20 cellular contexts compared by ENCODE assay signal in genomic region chr2:188734688-188735087, GRCh38.
A peak's percentile ranks its signal among the peaks of the same experiment; 100 is the strongest.
DNase-seq lines count a peak whose midpoint lies in the region; ATAC-seq, FAIRE-seq and TF ChIP-seq lines count a peak whose summit lies in the region.
"Had no signal": no experiment of that assay in that cellular context is flagged by ENCODE, and none has a peak within 500 bp of the region (broad histone marks: within the 10 kb centered on the region; RNA-seq: fewer than 3 reads in every experiment).

No MANE protein-coding gene starts in this region.

- H3K4me1 ChIP-seq in BLaER1 treated with 17β-estradiol and CSF1 and Interleukin-3, amounts not matched to agents 10 nM and 100 nM = peaks cover 0 to 9% (median 5%) of the 10 kb centered on the region in 10 experiments; a peak in 12 of 20 replicates
- no peaks in the 10 kb centered on the region for H3K4me1 ChIP-seq in endothelial cell of umbilical vein (ENCODE audit: control insufficient read depth, extremely low read depth, insufficient read depth, low read length)
- H3K4me1 ChIP-seq: right atrium auricular region had no signal

- no peak overlapping the region for H3K4me3 Mint-ChIP-seq in mesothelial cell of epicardium
- H3K4me3 Mint-ChIP-seq: activated CD4-positive, alpha-beta T cell treated with anti-CD3 and anti-CD28 coated beads, Interleukin-2, amount 10 ng/mL, durations not matched to agents 7 days and 5 days; naive thymus-derived CD8-positive, alpha-beta T cell had no signal

- no peak for TF ChIP-seq POLR2A in endothelial cell of umbilical vein (IDR thresholded peaks at IDR 0.05; ENCODE audit: low read depth, low read length)

- no peaks in the 10 kb centered on the region for H3K79me2 ChIP-seq in endothelial cell of umbilical vein (ENCODE audit: control insufficient read depth, insufficient read depth, low read length)

- no peaks in the 10 kb centered on the region for H4K20me1 ChIP-seq in BLaER1 treated with 17β-estradiol and CSF1 and Interleukin-3, amounts not matched to agents 10 nM and 100 nM
- no peaks in the 10 kb centered on the region for H4K20me1 ChIP-seq in endothelial cell of umbilical vein (replicated peaks; ENCODE audit: control insufficient read depth, extremely low read depth, insufficient read depth, low read length)

- H3K9me1 ChIP-seq in endothelial cell of umbilical vein (replicated peaks; ENCODE audit: control insufficient read depth, extremely low read depth, insufficient read depth, low read length) = no peaks in the 10 kb centered on the region

- peak overlapping the region; percentile 40 for H2AFZ ChIP-seq in endothelial cell of umbilical vein (ENCODE audit: low read depth, low read length)

- H3K36me3 Mint-ChIP-seq in mesothelial cell of epicardium = peaks cover 4% of the 10 kb centered on the region
- H3K36me3 Mint-ChIP-seq: activated naive CD4-positive, alpha-beta T cell treated with anti-CD3 and anti-CD28 coated beads, Interleukin-2, amount 50 U/mL, for 72 hours; naive thymus-derived CD8-positive, alpha-beta T cell had no signal

- H3K27ac ChIP-seq in BLaER1 treated with 17β-estradiol and CSF1 and Interleukin-3, amounts not matched to agents 10 nM and 100 nM = no peak overlapping the region
- H3K27ac ChIP-seq in endothelial cell of umbilical vein (ENCODE audit: insufficient read depth, low read depth, low read length) = no peak overlapping the region
- H3K27ac ChIP-seq: cardiac muscle cell, KMS-11, right atrium auricular region had no signal

- intact Hi-C loops in endothelial cell of umbilical vein (cut with micrococcal nuclease) = no loop called here

- BruUV-seq in endothelial cell of umbilical vein (replicated peaks; lab: Mats Ljungman, UMichigan) = no TSS peak

- H3K4me3 ChIP-seq in BLaER1 treated with 17β-estradiol and CSF1 and Interleukin-3, amounts not matched to agents 10 nM and 100 nM = no peak overlapping the region
- H3K4me3 ChIP-seq in endothelial cell of umbilical vein (replicated peaks in 1 of 3; ENCODE audit: insufficient read depth in 1 of 3, low read depth in 1 of 3, low read length in 3 of 3) = no peak overlapping the region
- H3K4me3 ChIP-seq: cardiac muscle cell, right atrium auricular region had no signal

- H3K9ac ChIP-seq in BLaER1 treated with 17β-estradiol and CSF1 and Interleukin-3, amounts not matched to agents 10 nM and 100 nM = no peak overlapping the region
- H3K9ac ChIP-seq in endothelial cell of umbilical vein (replicated peaks; ENCODE audit: extremely low read depth, insufficient read depth, low read length) = no peak overlapping the region
- H3K9ac ChIP-seq: KMS-11 had no signal

- no peaks in the 10 kb centered on the region for H3K27me3 ChIP-seq in BLaER1 treated with 17β-estradiol and CSF1 and Interleukin-3, amounts not matched to agents 10 nM and 100 nM
- H3K27me3 ChIP-seq in endothelial cell of umbilical vein (ENCODE audit: control insufficient read depth in 2 of 2, insufficient read depth in 2 of 2, low read length in 2 of 2) = no peaks in the 10 kb centered on the region
- H3K27me3 ChIP-seq: cardiac muscle cell, right atrium auricular region had no signal

- H3K4me2 ChIP-seq in BLaER1 treated with 17β-estradiol and CSF1 and Interleukin-3, amounts not matched to agents 10 nM and 100 nM = peak overlapping the region in 7 of 11 experiments; percentile 11 to 58 (median 29); a peak in 12 of 22 replicates
- no peak overlapping the region for H3K4me2 ChIP-seq in endothelial cell of umbilical vein (ENCODE audit: insufficient read depth, low read length)
- H3K4me2 ChIP-seq: KMS-11 had no signal

- no peak for ATAC-seq in HG02798 (IDR thresholded peaks at IDR 0.05; ENCODE audit: poor library complexity, unreplicated experiment)
- ATAC-seq: activated naive CD4-positive, alpha-beta T cell treated with anti-CD3 and anti-CD28 coated beads, Interleukin-2, amount 50 U/mL, for 72 hours; naive thymus-derived CD8-positive, alpha-beta T cell had no signal

- POLR2A ChIA-PET in endothelial cell of umbilical vein (lab: Charles Lee) = no interaction called here

- TF ChIP-seq CTCF in endothelial cell of umbilical vein (IDR thresholded peaks at IDR 0.05; ENCODE audit: extremely low read depth in 1 of 2, insufficient read depth in 1 of 2, low read depth in 1 of 2, low read length in 2 of 2) (no peak), mesothelial cell of epicardium (IDR thresholded peaks at IDR 0.05; ENCODE audit: unreplicated experiment) (no peak), GM10266 (IDR thresholded peaks at IDR 0.05; ENCODE audit: control insufficient read depth, insufficient read depth, low read depth, missing control alignments) (no peak)

- DNase-seq in M059J (ENCODE audit: low read depth) = peak; percentile 9
- DNase-seq in endothelial cell of umbilical vein (ENCODE audit: low read depth, low spot score) = no peak
- DNase-seq in mesothelial cell of epicardium (ENCODE audit: low spot score in 2 of 2, unreplicated experiment in 2 of 2) = no peak
- DNase-seq in activated T-cell treated with anti-CD3 and anti-CD28 coated beads, Interleukin-2, amount 50 U/mL, for 48 hours = no peak
- DNase-seq in SIG-M5 (lab: John Stamatoyannopoulos, UW) = no peak
- no peak for DNase-seq in GM10266 (ENCODE audit: extremely low spot score)
- DNase-seq: activated CD4-positive, alpha-beta T cell treated with anti-CD3 and anti-CD28 coated beads, Interleukin-2, amount 10 ng/mL, durations not matched to agents 7 days and 5 days; activated T-cell treated with anti-CD3 and anti-CD28 coated beads, Interleukin-2, amount 50 U/mL, for 1 hour; naive thymus-derived CD8-positive, alpha-beta T cell; NCI-H1417 treated with DMSO at 0.1 percent for 48 hours; NK-92 treated with Interleukin-12 subunit alpha and Interleukin-12 subunit beta, amount 100 ng/mL, for 24 hours; SHP77; stimulated activated CD4-positive, alpha-beta T cell treated with anti-CD3 and anti-CD28 coated beads, Interleukin-1b, Interleukin-23, amount 100 ng/mL, for 48 hours had no signal

- peak overlapping the region; percentile 76 for H3K27ac Mint-ChIP-seq in mesothelial cell of epicardium
- H3K27ac Mint-ChIP-seq: activated CD4-positive, alpha-beta T cell treated with anti-CD3 and anti-CD28 coated beads, Interleukin-2, amount 10 ng/mL, durations not matched to agents 7 days and 5 days; activated naive CD4-positive, alpha-beta T cell treated with anti-CD3 and anti-CD28 coated beads, Interleukin-2, amount 50 U/mL, for 72 hours; naive thymus-derived CD8-positive, alpha-beta T cell had no signal

- CTCF ChIA-PET in endothelial cell of umbilical vein (lab: Charles Lee) = no interaction called here

- dilution Hi-C loops in endothelial cell of umbilical vein (cut with MboI; ENCODE audit: extremely low pct_ligation_motif_present, low sequenced_read_pairs) = no loop called here

- H3K36me3 ChIP-seq in BLaER1 treated with 17β-estradiol and CSF1 and Interleukin-3, amounts not matched to agents 10 nM and 100 nM = no peaks in the 10 kb centered on the region
- no peaks in the 10 kb centered on the region for H3K36me3 ChIP-seq in endothelial cell of umbilical vein (ENCODE audit: control insufficient read depth in 2 of 2, extremely low read depth in 1 of 2, insufficient read depth in 2 of 2, low read length in 2 of 2)
- H3K36me3 ChIP-seq: cardiac muscle cell, right atrium auricular region had no signal

- H3K9me3 ChIP-seq in BLaER1 treated with 17β-estradiol and CSF1 and Interleukin-3, amounts not matched to agents 10 nM and 100 nM (replicated peaks in 1 of 11) = no peaks in the 10 kb centered on the region
- no peaks in the 10 kb centered on the region for H3K9me3 ChIP-seq in endothelial cell of umbilical vein (replicated peaks; ENCODE audit: control insufficient read depth, insufficient read depth, low read length)
- H3K9me3 ChIP-seq: right atrium auricular region had no signal

- H3K4me1 Mint-ChIP-seq in mesothelial cell of epicardium = peaks cover 25% of the 10 kb centered on the region
- H3K4me1 Mint-ChIP-seq: activated CD4-positive, alpha-beta T cell treated with anti-CD3 and anti-CD28 coated beads, Interleukin-2, amount 10 ng/mL, durations not matched to agents 7 days and 5 days; naive thymus-derived CD8-positive, alpha-beta T cell had no signal

- H3K27me3 Mint-ChIP-seq in mesothelial cell of epicardium (ENCODE audit: low read depth) = no peaks in the 10 kb centered on the region
- H3K27me3 Mint-ChIP-seq: activated CD4-positive, alpha-beta T cell treated with anti-CD3 and anti-CD28 coated beads, Interleukin-2, amount 10 ng/mL, durations not matched to agents 7 days and 5 days; naive thymus-derived CD8-positive, alpha-beta T cell had no signal

- no peak for FAIRE-seq in endothelial cell of umbilical vein (lab: Jason Lieb, UNC)
- FAIRE-seq: GM12891 had no signal

- H3K9me3 Mint-ChIP-seq in mesothelial cell of epicardium = peaks cover 13% of the 10 kb centered on the region
- H3K9me3 Mint-ChIP-seq: activated CD4-positive, alpha-beta T cell treated with anti-CD3 and anti-CD28 coated beads, Interleukin-2, amount 10 ng/mL, durations not matched to agents 7 days and 5 days; activated naive CD4-positive, alpha-beta T cell treated with anti-CD3 and anti-CD28 coated beads, Interleukin-2, amount 50 U/mL, for 72 hours had no signal

TF ChIP-seq in endothelial cell of umbilical vein, 7 proteins besides CTCF, POLR2A, EP300 and RAD21:
- TF ChIP-seq MYC (IDR thresholded peaks at IDR 0.05; ENCODE audit: low read depth, low read length) (no peak), EZH2 (IDR thresholded peaks at IDR 0.05; ENCODE audit: borderline replicate concordance, low read depth, low read length, severe bottlenecking) (no peak), GATA2 (IDR thresholded peaks at IDR 0.05; ENCODE audit: insufficient read depth, insufficient read length, low read depth, low read length) (no peak), MAX (IDR thresholded peaks at IDR 0.05; ENCODE audit: insufficient read depth, insufficient read length) (no peak), POLR2AphosphoS5 (IDR thresholded peaks at IDR 0.05; ENCODE audit: insufficient read depth, low read depth, low read length) (no peak), FOS (IDR thresholded peaks at IDR 0.05; ENCODE audit: borderline replicate concordance, insufficient read depth, low read length) (no peak), JUN (IDR thresholded peaks at IDR 0.05; ENCODE audit: borderline replicate concordance, insufficient read depth, insufficient read length, low read depth) (no peak)
